ENCODE assay signal across 8 cellular contexts in genomic region chr16:2154533-2155090, GRCh38. TPM values are rescaled to one million over a fixed set of nuclear protein-coding genes. Genes with fewer than 3 reads are reported as not detected.
DNase-seq lines count a peak whose midpoint lies in the region; ATAC-seq and TF ChIP-seq lines count a peak whose summit lies in the region.

No MANE protein-coding gene starts in this region.

- H3K9me3 ChIP-seq in SK-N-MC (ENCODE audit: low read depth, low read length) (no peaks in the 10 kb centered on the region), esophagus muscularis mucosa (no peaks in the 10 kb centered on the region), sigmoid colon (no peaks in the 10 kb centered on the region)

- H3F3A ChIP-seq in GM23338 (replicated peaks; ENCODE audit: low read depth) = peaks cover 52% of the 10 kb centered on the region

- no peak overlapping the region for H2AFZ ChIP-seq in GM23338

- intact Hi-C loops in esophagus muscularis mucosa (cut with DNase I) = loop anchor here (5.0 kb wide), 1 partner anchor 98 kb away; the partner anchor contains the start of gene ECI1
- intact Hi-C loops in sigmoid colon (cut with DNase I) = loop anchor here (2.0 kb wide), 1 partner anchor 68 kb away; the partner anchor contains the start of gene E4F1

- H3K79me2 ChIP-seq in GM23338 (replicated peaks; ENCODE audit: insufficient read depth) = peaks cover 65% of the 10 kb centered on the region

- no peaks in the 10 kb centered on the region for H3K9me2 ChIP-seq in GM23338 (ENCODE audit: insufficient read depth)

- peak overlapping the region; percentile 100 for H3K4me2 ChIP-seq in GM23338

- WGBS in esophagus muscularis mucosa = 6% methylated on average over 18 of the region's 23 CpGs
- WGBS in sigmoid colon, 2 donors = 1 to 2% methylated on average over 23 of the region's 23 CpGs

- TF ChIP-seq CTCF in GM23338 (conservative IDR thresholded peaks at IDR 0.05; ENCODE audit: low read depth in 2 of 2) (no peak), esophagus muscularis mucosa (IDR thresholded peaks at IDR 0.05) (no peak), sigmoid colon (IDR thresholded peaks at IDR 0.05) (no peak)

- H3K9ac ChIP-seq in SK-N-MC (ENCODE audit: insufficient read length) = peak overlapping the region; percentile 99

- H3K27ac ChIP-seq in GM23338 (ENCODE audit: low read depth) (peak overlapping the region; percentile 95), SK-N-MC (peak overlapping the region; percentile 81), esophagus muscularis mucosa (replicated peaks in 1 of 4) (peak overlapping the region; percentile 76 to 95 (median 86)), sigmoid colon (peak overlapping the region; percentile 76 to 88 (median 84))

- H3K4me1 Mint-ChIP-seq in GM23338 = peaks cover 57% of the 10 kb centered on the region

- peak overlapping the region; percentile 93 for H3K4me3 Mint-ChIP-seq in GM23338

- peaks cover 42% of the 10 kb centered on the region for H3K4me1 ChIP-seq in GM23338 (ENCODE audit: insufficient read depth)
- peaks cover 80 to 91% (median 89%) of the 10 kb centered on the region in 4 donors for H3K4me1 ChIP-seq in esophagus muscularis mucosa
- H3K4me1 ChIP-seq in sigmoid colon = peaks cover 0 to 90% (median 81%) of the 10 kb centered on the region in 4 donors

- H3K36me3 ChIP-seq in GM23338 (ENCODE audit: insufficient read depth) = peaks cover 21% of the 10 kb centered on the region; the same call in 1 of the 2 replicates
- H3K36me3 ChIP-seq in SK-N-MC (ENCODE audit: insufficient read depth, low read length) = peaks cover 32% of the 10 kb centered on the region
- H3K36me3 ChIP-seq in esophagus muscularis mucosa = peaks cover 0 to 12% (median 7%) of the 10 kb centered on the region in 4 donors
- peaks cover 0 to 8% (median 2%) of the 10 kb centered on the region in 4 donors for H3K36me3 ChIP-seq in sigmoid colon

- TF ChIP-seq EP300 in esophagus muscularis mucosa (IDR thresholded peaks at IDR 0.05) (no peak), sigmoid colon (IDR thresholded peaks at IDR 0.05) (no peak)

- H3K27me3 ChIP-seq in GM23338 (ENCODE audit: insufficient read depth) (no peaks in the 10 kb centered on the region), esophagus muscularis mucosa (no peaks in the 10 kb centered on the region), sigmoid colon (no peaks in the 10 kb centered on the region)

- peak overlapping the region; percentile 98 for H3K27ac Mint-ChIP-seq in GM23338

- H3K9me3 Mint-ChIP-seq in GM23338 = peaks cover 21% of the 10 kb centered on the region

- no peak for ATAC-seq in GM23338
- ATAC-seq in HG03175 (IDR thresholded peaks at IDR 0.05; ENCODE audit: unreplicated experiment) = no peak
- no peak for ATAC-seq in HG03460 (IDR thresholded peaks at IDR 0.05; ENCODE audit: unreplicated experiment)
- ATAC-seq in GM21528 (IDR thresholded peaks at IDR 0.05; ENCODE audit: low FRiP score, unreplicated experiment) = no peak

- H3K27me3 Mint-ChIP-seq in GM23338 (ENCODE audit: insufficient read depth, low read depth, poor library complexity) = peaks cover 67% of the 10 kb centered on the region

- peaks cover 37% of the 10 kb centered on the region for H4K20me1 ChIP-seq in GM23338 (replicated peaks; ENCODE audit: insufficient read depth)

- peaks cover 50% of the 10 kb centered on the region for H3K36me3 Mint-ChIP-seq in GM23338 (ENCODE audit: low read depth)

- DNase-seq in GM23338 (ENCODE audit: low spot score) (peak; percentile 1), SK-N-MC (ENCODE audit: low read depth, low spot score) (no peak), esophagus muscularis mucosa (ENCODE audit: extremely low spot score) (no peak), sigmoid colon (no peak), SIG-M5 treated with dmso at 0.1 percent for 504 hours (lab: John Stamatoyannopoulos, UW; ENCODE audit: unreplicated experiment) (no peak)

- TF ChIP-seq POLR2A in esophagus muscularis mucosa (IDR thresholded peaks at IDR 0.05; ENCODE audit: low read depth) (no peak), sigmoid colon (IDR thresholded peaks at IDR 0.05) (no peak)

- H3K4me3 ChIP-seq in GM23338 (peak overlapping the region; percentile 79), SK-N-MC (peak overlapping the region; percentile 95), esophagus muscularis mucosa (peak overlapping the region; percentile 62 to 88 (median 71)), sigmoid colon (peak overlapping the region; percentile 50 to 80 (median 68))

RNA-seq across cellular contexts. Expression of gene TRAF7, which starts 1.0 kb away (rescaled TPM):
- total RNA-seq in GM23338 (2014; rRNA removed; shearing (Covaris generic)) = 133 and 143 TPM in 2 replicates
- 36.4 and 41.4 TPM in 2 replicates for polyA plus RNA-seq in GM23338 (2016; fragmentation: Nextera tagmentation; extraction: Ambion mirVana)
- 10 to 100 TPM; 42.6 to 64.5 (median 54.3) TPM for total RNA-seq in esophagus muscularis mucosa
- 10 to 100 TPM; 30.3 to 46.3 (median 34.9) TPM for total RNA-seq in sigmoid colon
- 10 to 100 TPM; 45.0 to 65.1 (median 63.6) TPM for polyA plus RNA-seq in sigmoid colon

RNA-seq across cellular contexts. Expression of gene RAB26, which starts 6.2 kb away (rescaled TPM):
- 3.7 and 4.1 TPM in 2 replicates for total RNA-seq in GM23338 (2014; rRNA removed; shearing (Covaris generic))
- 8.7 and 11.6 TPM in 2 replicates for polyA plus RNA-seq in GM23338 (2016; fragmentation: Nextera tagmentation; extraction: Ambion mirVana)
- not detected for total RNA-seq in esophagus muscularis mucosa
- 1 to 10 TPM in 2 of 4 donors, under 1 TPM in 1, not detected in 1; 0.68 to 3.0 (median 1.8) TPM for total RNA-seq in sigmoid colon
- 10 to 100 TPM; 13.9 to 18.8 (median 16.2) TPM for polyA plus RNA-seq in sigmoid colon

RNA-seq across cellular contexts. Expression of gene PKD1, which starts 18.9 kb away (rescaled TPM):
- total RNA-seq in GM23338 (2014; rRNA removed; shearing (Covaris generic)) = 75.5 and 107 TPM in 2 replicates
- polyA plus RNA-seq in GM23338 (2016; fragmentation: Nextera tagmentation; extraction: Ambion mirVana) (18.5 and 21.1 TPM in 2 replicates), sigmoid colon (10 to 100 TPM; 10.6 to 61.4 (median 11.4) TPM)
- total RNA-seq in esophagus muscularis mucosa (100 to 1,000 TPM; 297 to 459 (median 366) TPM), sigmoid colon (100 to 1,000 TPM in 2 of 4 donors, 10 to 100 TPM in 2; 81.6 to 372 (median 134) TPM)

RNA-seq across cellular contexts. Expression of gene CASKIN1, which starts 41.8 kb away (rescaled TPM):
- 2.4 and 6.2 TPM in 2 replicates for total RNA-seq in GM23338 (2014; rRNA removed; shearing (Covaris generic))
- polyA plus RNA-seq in GM23338 (2016; fragmentation: Nextera tagmentation; extraction: Ambion mirVana) (1.0 TPM in 2 replicates), sigmoid colon (under 1 TPM; under 0.01 to 0.44 (median 0.23) TPM)
- total RNA-seq in esophagus muscularis mucosa (under 1 TPM; under 0.01 to 0.32 (median 0.09) TPM), sigmoid colon (under 1 TPM in 3 of 4 donors, not detected in 1; 0.27 to 0.55 (median 0.36) TPM)

RNA-seq across cellular contexts. Expression of gene MLST8, which starts 50.6 kb away (rescaled TPM):
- total RNA-seq in GM23338 (2014; rRNA removed; shearing (Covaris generic)) = 98.1 and 138 TPM in 2 replicates
- polyA plus RNA-seq in GM23338 (2016; fragmentation: Nextera tagmentation; extraction: Ambion mirVana) = 55.3 and 58.8 TPM in 2 replicates
- total RNA-seq in esophagus muscularis mucosa = 10 to 100 TPM; 23.7 to 62.8 (median 36.3) TPM
- 10 to 100 TPM; 30.6 to 48.5 (median 37.1) TPM for total RNA-seq in sigmoid colon
- polyA plus RNA-seq in sigmoid colon = 10 to 100 TPM; 41.4 to 58.7 (median 42.0) TPM
